Comparison of ENCODE assay signal across 38 cellular contexts in genomic region chr6:34571388-34571787, GRCh38. TPM values are rescaled to one million over a fixed set of nuclear protein-coding genes. Genes with fewer than 3 reads are reported as not detected.
"Had no signal": no experiment of that assay in that cellular context is flagged by ENCODE, and none has a peak within 500 bp of the region (broad histone marks: within the 10 kb centered on the region; RNA-seq: fewer than 3 reads in every experiment).

No MANE protein-coding gene starts in this region.

- H3K27ac ChIP-seq: adrenal gland, body of pancreas, coronary artery, dorsolateral prefrontal cortex, lower lobe of right lung, neutrophil, thyroid gland, upper lobe of left lung, vagina had no signal

- H3K27me3 Mint-ChIP-seq: activated B cell treated with CpG ODN at 0.5 μM for 24 hours; activated CD8-positive, alpha-beta memory T cell treated with anti-CD3 and anti-CD28 coated beads, Interleukin-2, amount 10 ng/mL, durations not matched to agents 7 days and 5 days; natural killer cell treated with Interleukin-12 subunit alpha and Interleukin-12 subunit beta and Interleukin-15 and Interleukin-18, amount 100 ng/mL, for 72 hours; stimulated activated naive CD8-positive, alpha-beta T cell treated with anti-CD3 and anti-CD28 coated beads, Interleukin-15, amount 100 ng/mL, for 72 hours had no signal

- H3K4me3 Mint-ChIP-seq: activated B cell treated with CpG ODN at 0.5 μM for 24 hours; activated CD8-positive, alpha-beta memory T cell treated with anti-CD3 and anti-CD28 coated beads, Interleukin-2, amount 10 ng/mL, durations not matched to agents 7 days and 5 days; activated CD8-positive, alpha-beta T cell treated with anti-CD3 and anti-CD28 coated beads, Interleukin-2, amount 10 ng/mL, durations not matched to agents 7 days and 5 days; activated naive CD8-positive, alpha-beta T cell treated with anti-CD3 and anti-CD28 coated beads for 36 hours; natural killer cell treated with Interleukin-12 subunit alpha and Interleukin-12 subunit beta and Interleukin-15 and Interleukin-18, amount 100 ng/mL, for 72 hours; stimulated activated memory B cell treated with anti-CD40 and anti-IgM and Interleukin-4, amounts not matched to agents 10 μg/mL and 1 μg/mL and 100 μg/mL, for 72 hours; stimulated activated naive CD8-positive, alpha-beta T cell treated with anti-CD3 and anti-CD28 coated beads, Interleukin-15, amount 100 ng/mL, for 72 hours had no signal

- H3K4me1 Mint-ChIP-seq: activated B cell treated with CpG ODN at 0.5 μM for 24 hours; activated naive CD8-positive, alpha-beta T cell treated with anti-CD3 and anti-CD28 coated beads for 36 hours; stimulated activated memory B cell treated with anti-CD40 and anti-IgM and Interleukin-4, amounts not matched to agents 10 μg/mL and 1 μg/mL and 100 μg/mL, for 72 hours; stimulated activated naive CD8-positive, alpha-beta T cell treated with anti-CD3 and anti-CD28 coated beads, Interleukin-15, amount 100 ng/mL, for 72 hours had no signal

- H3K36me3 Mint-ChIP-seq: activated CD8-positive, alpha-beta memory T cell treated with anti-CD3 and anti-CD28 coated beads, Interleukin-2, amount 10 ng/mL, durations not matched to agents 7 days and 5 days; activated naive CD8-positive, alpha-beta T cell treated with anti-CD3 and anti-CD28 coated beads for 36 hours; natural killer cell treated with Interleukin-12 subunit alpha and Interleukin-12 subunit beta and Interleukin-15 and Interleukin-18, amount 100 ng/mL, for 72 hours; stimulated activated memory B cell treated with anti-CD40 and anti-IgM and Interleukin-4, amounts not matched to agents 10 μg/mL and 1 μg/mL and 100 μg/mL, for 72 hours had no signal

- H3K27me3 ChIP-seq: adrenal gland, body of pancreas, thyroid gland, upper lobe of left lung, vagina had no signal

- H3K9me3 Mint-ChIP-seq: activated B cell treated with CpG ODN at 0.5 μM for 24 hours; activated naive CD8-positive, alpha-beta T cell treated with anti-CD3 and anti-CD28 coated beads for 36 hours; activated T-helper 2 cell treated with anti-CD3 and anti-CD28 coated beads, Interferon-gamma antibody, Interleukin-2, Interleukin-4, amounts not matched to agents 10 μg/mL and 5 μg/mL and 100 μg/mL, durations not matched to agents 14 hours and 24 hours and 36 hours; natural killer cell treated with Interleukin-12 subunit alpha and Interleukin-12 subunit beta and Interleukin-15 and Interleukin-18, amount 100 ng/mL, for 72 hours; stimulated activated memory B cell treated with anti-CD40 and anti-IgM and Interleukin-4, amounts not matched to agents 10 μg/mL and 1 μg/mL and 100 μg/mL, for 72 hours; stimulated activated naive CD8-positive, alpha-beta T cell treated with anti-CD3 and anti-CD28 coated beads, Interleukin-15, amount 100 ng/mL, for 72 hours had no signal

- H3K4me2 ChIP-seq: smooth muscle cell had no signal

- H3K27ac Mint-ChIP-seq: activated B cell treated with CpG ODN at 0.5 μM for 24 hours; activated CD8-positive, alpha-beta memory T cell treated with anti-CD3 and anti-CD28 coated beads, Interleukin-2, amount 10 ng/mL, durations not matched to agents 7 days and 5 days; activated CD8-positive, alpha-beta T cell treated with anti-CD3 and anti-CD28 coated beads, Interleukin-2, amount 10 ng/mL, durations not matched to agents 7 days and 5 days; activated naive CD8-positive, alpha-beta T cell treated with anti-CD3 and anti-CD28 coated beads for 36 hours; activated T-helper 2 cell treated with anti-CD3 and anti-CD28 coated beads, Interferon-gamma antibody, Interleukin-2, Interleukin-4, amounts not matched to agents 10 μg/mL and 5 μg/mL and 100 μg/mL, durations not matched to agents 14 hours and 24 hours and 36 hours; natural killer cell treated with Interleukin-12 subunit alpha and Interleukin-12 subunit beta and Interleukin-15 and Interleukin-18, amount 100 ng/mL, for 72 hours; progenitor cell of endocrine pancreas; stimulated activated memory B cell treated with anti-CD40 and anti-IgM and Interleukin-4, amounts not matched to agents 10 μg/mL and 1 μg/mL and 100 μg/mL, for 72 hours had no signal

- H3K9me3 ChIP-seq: adrenal gland, body of pancreas, lower lobe of right lung, mucosa of descending colon, neutrophil, thyroid gland, upper lobe of left lung, vagina had no signal

- DNase-seq: activated B cell treated with CpG ODN at 0.5 μM for 24 hours; activated CD8-positive, alpha-beta memory T cell treated with anti-CD3 and anti-CD28 coated beads, Interleukin-2, amount 10 ng/mL, durations not matched to agents 7 days and 5 days; activated CD8-positive, alpha-beta T cell treated with anti-CD3 and anti-CD28 coated beads, Interleukin-2, amount 10 ng/mL, durations not matched to agents 7 days and 5 days; activated naive CD4-positive, alpha-beta T cell; activated naive CD8-positive, alpha-beta T cell treated with anti-CD3 and anti-CD28 coated beads for 36 hours; activated T-cell treated with anti-CD3 and anti-CD28 coated beads, Interleukin-2, amount 50 U/mL, for 48 hours; adrenal gland; aorta; body of pancreas; dorsolateral prefrontal cortex; effector memory CD4-positive, alpha-beta T cell; foreskin fibroblast; head of caudate nucleus; hypothalamus; lower lobe of right lung; mesenchymal stem cell; mucosa of descending colon; stimulated activated CD4-positive, alpha-beta T cell treated with anti-CD3 and anti-CD28 coated beads, Interleukin-1b, Interleukin-23, amount 100 ng/mL, for 48 hours; stimulated activated CD4-positive, alpha-beta T cell treated with anti-CD3 and anti-CD28 coated beads, Interleukin-4, amount 100 ng/mL, for 4 hours; stimulated activated CD8-positive, alpha-beta memory T cell treated with anti-CD3 and anti-CD28 coated beads, Interleukin-4, amount 100 ng/mL, for 48 hours; stimulated activated naive CD8-positive, alpha-beta T cell treated with anti-CD3 and anti-CD28 coated beads, Interleukin-15, amount 100 ng/mL, for 72 hours; substantia nigra; T-helper 2 cell; thyroid gland; upper lobe of left lung had no signal

- H3K4me1 ChIP-seq: adrenal gland, body of pancreas, lower lobe of right lung, thyroid gland, upper lobe of left lung, vagina had no signal

- H3K36me3 ChIP-seq: adrenal gland, lower lobe of right lung, neutrophil, thyroid gland, upper lobe of left lung, vagina had no signal

- ATAC-seq: activated CD8-positive, alpha-beta memory T cell treated with anti-CD3 and anti-CD28 coated beads, Interleukin-2, amount 10 ng/mL, durations not matched to agents 7 days and 5 days; activated CD8-positive, alpha-beta T cell treated with anti-CD3 and anti-CD28 coated beads, Interleukin-2, amount 10 ng/mL, durations not matched to agents 7 days and 5 days; body of pancreas; lower lobe of right lung; mucosa of descending colon; natural killer cell treated with Interleukin-12 subunit alpha and Interleukin-12 subunit beta and Interleukin-15 and Interleukin-18, amount 100 ng/mL, for 72 hours; stimulated activated memory B cell treated with anti-CD40 and anti-IgM and Interleukin-4, amounts not matched to agents 10 μg/mL and 1 μg/mL and 100 μg/mL, for 72 hours; stimulated activated naive CD8-positive, alpha-beta T cell treated with anti-CD3 and anti-CD28 coated beads, Interleukin-15, amount 100 ng/mL, for 72 hours had no signal

- H3K4me3 ChIP-seq: adrenal gland, body of pancreas, coronary artery, dorsolateral prefrontal cortex, lower lobe of right lung, mucosa of descending colon, smooth muscle cell, thyroid gland, upper lobe of left lung, vagina had no signal

RNA-seq across cellular contexts. Expression of gene SPDEF, which starts 15.3 kb away (rescaled TPM):
- total RNA-seq: activated naive CD8-positive, alpha-beta T cell treated with anti-CD3 and anti-CD28 coated beads for 36 hours; body of pancreas; epithelial cell of proximal tubule; kidney epithelial cell; myocyte; natural killer cell treated with Interleukin-12 subunit alpha and Interleukin-12 subunit beta and Interleukin-15 and Interleukin-18, amount 100 ng/mL, for 72 hours; osteocyte; renal cortical epithelial cell; smooth muscle cell; thyroid gland; vagina had no signal
